In the genomic region with DNA sequence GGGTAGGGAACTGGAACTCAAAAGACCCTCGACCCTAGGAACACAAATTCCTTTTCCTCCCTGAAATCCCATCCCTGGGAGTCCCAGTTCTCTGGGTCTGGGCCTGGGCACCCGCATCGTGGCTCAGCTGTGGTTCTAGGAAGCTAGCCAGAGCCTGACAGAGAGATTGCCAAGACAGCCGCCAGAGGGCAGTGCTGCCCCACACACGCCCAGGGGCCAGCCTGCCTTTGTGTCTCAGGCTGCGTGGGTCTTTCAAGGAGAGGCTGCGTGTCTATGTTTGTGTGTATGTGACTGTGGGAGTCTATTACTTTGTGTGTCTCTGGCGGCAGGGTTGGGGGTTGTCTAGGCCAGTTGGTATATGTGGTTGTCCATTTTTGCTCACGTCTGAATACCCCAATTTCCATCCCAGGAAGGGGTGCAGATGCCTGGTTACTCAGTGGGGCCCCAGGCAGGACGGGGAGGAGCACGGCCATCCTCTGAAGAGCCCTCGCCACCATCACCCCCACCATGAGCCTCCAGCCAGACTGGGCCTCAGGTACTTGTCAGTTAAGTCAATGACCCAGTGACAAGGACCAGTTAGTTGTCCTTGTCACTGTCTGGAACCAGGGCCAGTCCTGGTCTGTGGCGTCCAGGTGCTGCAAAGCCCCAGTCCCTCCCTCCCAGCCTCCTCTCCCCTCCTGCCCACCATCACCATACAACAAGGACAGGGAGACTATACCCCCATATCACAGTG, we compare ENCODE assay signal across 7 cellular contexts. TPM values are rescaled to one million over a fixed set of nuclear protein-coding genes. Genes with fewer than 3 reads are reported as not detected.
A peak's percentile ranks its signal among the peaks of the same experiment; 100 is the strongest.
DNase-seq lines count a peak whose midpoint lies in the region; ATAC-seq, FAIRE-seq and TF ChIP-seq lines count a peak whose summit lies in the region.

No MANE protein-coding gene starts in this region.

- no peaks in the 10 kb centered on the region for H3K79me1 ChIP-seq in mesenchymal stem cell (replicated peaks; ENCODE audit: low read length, poor library complexity, severe bottlenecking)

- no peak overlapping the region for H2AK5ac ChIP-seq in mesenchymal stem cell (ENCODE audit: low read length, severe bottlenecking)

- H3K27me3 ChIP-seq in effector memory CD4-positive, alpha-beta T cell (replicated peaks; ENCODE audit: control insufficient read depth, insufficient read depth, low read length, poor library complexity, severe bottlenecking): no peaks in the 10 kb centered on the region
- H3K27me3 ChIP-seq in mesenchymal stem cell (ENCODE audit: control insufficient read depth in 1 of 2, insufficient read depth in 1 of 2, low read length in 2 of 2): peaks cover 13 to 41% of the 10 kb centered on the region in 2 experiments

- FAIRE-seq in GM12892 (lab: Jason Lieb, UNC): peak; percentile 96

- H2AFZ ChIP-seq in mesenchymal stem cell (ENCODE audit: low read depth, low read length): no peak overlapping the region

- H3K36me3 ChIP-seq in effector memory CD4-positive, alpha-beta T cell (ENCODE audit: control insufficient read depth, insufficient read depth, low read length): no peaks in the 10 kb centered on the region
- no peaks in the 10 kb centered on the region for H3K36me3 ChIP-seq in mesenchymal stem cell (ENCODE audit: control insufficient read depth in 1 of 2, insufficient read depth in 2 of 2, low read depth in 1 of 2, low read length in 2 of 2)

- no peak overlapping the region for H3K23ac ChIP-seq in mesenchymal stem cell (ENCODE audit: low read length in 2 of 2)

- no peak overlapping the region for H2BK5ac ChIP-seq in mesenchymal stem cell (ENCODE audit: low read depth, low read length, poor library complexity, severe bottlenecking)

- H3K9ac ChIP-seq in mesenchymal stem cell (ENCODE audit: low read length): no peak overlapping the region

- H3K4me1 ChIP-seq in effector memory CD4-positive, alpha-beta T cell (ENCODE audit: control insufficient read depth, insufficient read depth, low read length, poor library complexity, severe bottlenecking): peaks cover 9% of the 10 kb centered on the region
- peaks cover 20% of the 10 kb centered on the region for H3K4me1 ChIP-seq in mesenchymal stem cell (ENCODE audit: control insufficient read depth, insufficient read depth, low read depth, low read length)

- no peak overlapping the region for H2BK15ac ChIP-seq in mesenchymal stem cell (ENCODE audit: low read depth, poor library complexity, severe bottlenecking)

- H3K14ac ChIP-seq in mesenchymal stem cell (ENCODE audit: low read length in 2 of 2): no peak overlapping the region

- no peak overlapping the region for H2BK120ac ChIP-seq in mesenchymal stem cell (ENCODE audit: low read depth, low read length)

- peak; percentile 55 for ATAC-seq in HG03565 (IDR thresholded peaks at IDR 0.05; ENCODE audit: unreplicated experiment)

- H2BK12ac ChIP-seq in mesenchymal stem cell (ENCODE audit: low read length in 2 of 2): peak overlapping the region in 1 of 2 experiments; percentile 25

- peak overlapping the region in 1 of 2 experiments; percentile 25 for H3K18ac ChIP-seq in mesenchymal stem cell (ENCODE audit: low read depth in 1 of 2, low read length in 2 of 2)

- 10% methylated on average over 12 of the region's 13 CpGs for WGBS in mesenchymal stem cell

- H4K8ac ChIP-seq in mesenchymal stem cell (ENCODE audit: low read length): peak overlapping the region; percentile 41

- no peak overlapping the region for H3K4me3 ChIP-seq in effector memory CD4-positive, alpha-beta T cell (ENCODE audit: insufficient read depth, low read depth, low read length, poor library complexity, severe bottlenecking)
- no peak overlapping the region for H3K4me3 ChIP-seq in mesenchymal stem cell (ENCODE audit: insufficient read depth in 1 of 2, low read depth in 1 of 2, low read length in 2 of 2)

- no peak for TF ChIP-seq POLR2A in GM12892 (IDR thresholded peaks at IDR 0.05; ENCODE audit: low read depth, low read length)

- H4K91ac ChIP-seq in mesenchymal stem cell (ENCODE audit: low read length): no peak overlapping the region

- H3K27ac ChIP-seq in effector memory CD4-positive, alpha-beta T cell (ENCODE audit: insufficient read depth, low read length, poor library complexity, severe bottlenecking): no peak overlapping the region
- H3K27ac ChIP-seq in mesenchymal stem cell (ENCODE audit: low read length, poor library complexity, severe bottlenecking): no peak overlapping the region

- no peak overlapping the region for H3K4me2 ChIP-seq in mesenchymal stem cell (ENCODE audit: low read length, poor library complexity, severe bottlenecking)

- H3K4ac ChIP-seq in mesenchymal stem cell (ENCODE audit: low read depth in 1 of 2, low read length in 2 of 2): no peak overlapping the region

- DNase-seq in GM12892 (ENCODE audit: insufficient read length) (peak; percentile 83), NOMO-1 (lab: John Stamatoyannopoulos, UW; ENCODE audit: unreplicated experiment in 2 of 2) (peak; percentile 57 to 60), mesenchymal stem cell (peak; percentile 77)
- peak; percentile 46 to 51 for DNase-seq in activated CD8-positive, alpha-beta memory T cell treated with anti-CD3 and anti-CD28 coated beads for 4 hours (ENCODE audit: low read depth in 2 of 2)
- peak; percentile 48 to 60 (median 54) for DNase-seq in effector memory CD4-positive, alpha-beta T cell
- DNase-seq in stimulated activated CD8-positive, alpha-beta memory T cell treated with anti-CD3 and anti-CD28 coated beads, Interleukin-15, amount 100 ng/mL, for 4 hours (ENCODE audit: low read depth in 2 of 2): peak; percentile 54 to 58

- H3K9me3 ChIP-seq in effector memory CD4-positive, alpha-beta T cell (ENCODE audit: control insufficient read depth, low read length): no peaks in the 10 kb centered on the region
- no peaks in the 10 kb centered on the region for H3K9me3 ChIP-seq in mesenchymal stem cell (ENCODE audit: control insufficient read depth, low read length)

RNA-seq across cellular contexts. Expression of a gene that starts 32.2 kb away (rescaled TPM):
- polyA plus RNA-seq in GM12892 (2012; ENCODE audit: missing spikeins): 2.4 TPM
- 5.2 TPM for polyA plus RNA-seq in mesenchymal stem cell (2013, experiment 1 of 2)
- polyA plus RNA-seq in mesenchymal stem cell (2013, experiment 2 of 2): 5.5 TPM

RNA-seq across cellular contexts. Expression of a gene that starts 34.3 kb away (rescaled TPM):
- 82.3 TPM for polyA plus RNA-seq in GM12892 (2012; ENCODE audit: missing spikeins)
- polyA plus RNA-seq in mesenchymal stem cell (2013, experiment 1 of 2): 86.5 TPM
- 89.6 TPM for polyA plus RNA-seq in mesenchymal stem cell (2013, experiment 2 of 2)

RNA-seq across cellular contexts. Expression of a gene that starts 34.4 kb away (rescaled TPM):
- not detected for polyA plus RNA-seq in GM12892 (2012; ENCODE audit: missing spikeins)
- polyA plus RNA-seq in mesenchymal stem cell (2013, experiment 1 of 2): not detected
- not detected for polyA plus RNA-seq in mesenchymal stem cell (2013, experiment 2 of 2)
